3 cellular contexts compared by ENCODE assay signal in the genomic region with DNA sequence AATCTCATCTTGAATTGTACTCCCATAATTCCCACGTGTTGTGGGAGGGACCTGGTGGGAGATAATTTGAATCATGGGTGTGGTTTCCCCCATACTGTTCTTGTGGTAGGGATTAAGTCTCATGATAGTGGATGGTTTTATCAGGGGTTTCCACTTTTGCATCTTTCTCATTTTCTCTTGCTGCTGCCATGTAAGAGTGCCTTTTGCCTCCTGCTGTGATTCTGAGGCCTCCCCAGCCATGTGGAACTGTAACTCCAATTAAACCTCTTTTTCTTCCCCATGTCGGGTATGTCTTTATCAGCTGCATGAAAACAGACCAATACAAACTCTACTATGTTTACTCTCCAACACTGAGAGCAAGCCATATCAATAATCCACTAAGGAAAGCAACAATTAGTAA. TPM values are rescaled to one million over a fixed set of nuclear protein-coding genes. Genes with fewer than 3 reads are reported as not detected.
"Had no signal": no experiment of that assay in that cellular context is flagged by ENCODE, and none has a peak within 500 bp of the region (broad histone marks: within the 10 kb centered on the region; RNA-seq: fewer than 3 reads in every experiment).

No MANE protein-coding gene starts in this region.

RNA-seq across cellular contexts. Expression of a gene that starts 50.9 kb away (rescaled TPM):
- total RNA-seq: LHCN-M2, MCF 10A, NCI-H460 had no signal
